In the genomic region with DNA sequence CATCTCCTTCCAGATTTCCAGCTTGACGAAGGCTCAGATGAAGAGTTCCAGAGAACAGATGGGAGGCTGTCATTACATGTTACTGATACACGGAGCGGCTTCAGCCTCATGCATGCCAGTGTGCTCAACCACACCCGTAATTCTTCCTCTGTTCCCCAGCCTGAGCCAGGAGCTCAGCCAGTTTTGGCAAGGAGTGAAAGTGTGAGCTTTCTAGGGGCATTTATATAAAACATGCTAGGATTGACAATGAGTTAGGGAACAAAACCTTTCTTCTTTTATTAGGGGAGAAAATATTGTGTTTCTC, we compare ENCODE assay signal across 1 cellular context.
TF ChIP-seq lines count a peak whose summit lies in the region.

No MANE protein-coding gene starts in this region.

TF ChIP-seq in GM23338, 12 proteins besides CTCF, POLR2A, EP300 and RAD21 (continued from another document):
- TF ChIP-seq REST (IDR thresholded peaks at IDR 0.05; ENCODE audit: unreplicated experiment) (no peak), NANOG (IDR thresholded peaks at IDR 0.05; ENCODE audit: borderline replicate concordance) (no peak), EZH2 (IDR thresholded peaks at IDR 0.05; ENCODE audit: low read depth, unreplicated experiment) (no peak), EZH2phosphoT487 (IDR thresholded peaks at IDR 0.05; ENCODE audit: unreplicated experiment) (no peak), ETS1 (IDR thresholded peaks at IDR 0.05) (no peak), CREB1 (CRISPR knock-in tag; IDR thresholded peaks at IDR 0.05; ENCODE audit: low read depth) (no peak), POLR2AphosphoS5 (IDR thresholded peaks at IDR 0.05; ENCODE audit: low read depth) (no peak)
- TF ChIP-seq, protein P1, sequence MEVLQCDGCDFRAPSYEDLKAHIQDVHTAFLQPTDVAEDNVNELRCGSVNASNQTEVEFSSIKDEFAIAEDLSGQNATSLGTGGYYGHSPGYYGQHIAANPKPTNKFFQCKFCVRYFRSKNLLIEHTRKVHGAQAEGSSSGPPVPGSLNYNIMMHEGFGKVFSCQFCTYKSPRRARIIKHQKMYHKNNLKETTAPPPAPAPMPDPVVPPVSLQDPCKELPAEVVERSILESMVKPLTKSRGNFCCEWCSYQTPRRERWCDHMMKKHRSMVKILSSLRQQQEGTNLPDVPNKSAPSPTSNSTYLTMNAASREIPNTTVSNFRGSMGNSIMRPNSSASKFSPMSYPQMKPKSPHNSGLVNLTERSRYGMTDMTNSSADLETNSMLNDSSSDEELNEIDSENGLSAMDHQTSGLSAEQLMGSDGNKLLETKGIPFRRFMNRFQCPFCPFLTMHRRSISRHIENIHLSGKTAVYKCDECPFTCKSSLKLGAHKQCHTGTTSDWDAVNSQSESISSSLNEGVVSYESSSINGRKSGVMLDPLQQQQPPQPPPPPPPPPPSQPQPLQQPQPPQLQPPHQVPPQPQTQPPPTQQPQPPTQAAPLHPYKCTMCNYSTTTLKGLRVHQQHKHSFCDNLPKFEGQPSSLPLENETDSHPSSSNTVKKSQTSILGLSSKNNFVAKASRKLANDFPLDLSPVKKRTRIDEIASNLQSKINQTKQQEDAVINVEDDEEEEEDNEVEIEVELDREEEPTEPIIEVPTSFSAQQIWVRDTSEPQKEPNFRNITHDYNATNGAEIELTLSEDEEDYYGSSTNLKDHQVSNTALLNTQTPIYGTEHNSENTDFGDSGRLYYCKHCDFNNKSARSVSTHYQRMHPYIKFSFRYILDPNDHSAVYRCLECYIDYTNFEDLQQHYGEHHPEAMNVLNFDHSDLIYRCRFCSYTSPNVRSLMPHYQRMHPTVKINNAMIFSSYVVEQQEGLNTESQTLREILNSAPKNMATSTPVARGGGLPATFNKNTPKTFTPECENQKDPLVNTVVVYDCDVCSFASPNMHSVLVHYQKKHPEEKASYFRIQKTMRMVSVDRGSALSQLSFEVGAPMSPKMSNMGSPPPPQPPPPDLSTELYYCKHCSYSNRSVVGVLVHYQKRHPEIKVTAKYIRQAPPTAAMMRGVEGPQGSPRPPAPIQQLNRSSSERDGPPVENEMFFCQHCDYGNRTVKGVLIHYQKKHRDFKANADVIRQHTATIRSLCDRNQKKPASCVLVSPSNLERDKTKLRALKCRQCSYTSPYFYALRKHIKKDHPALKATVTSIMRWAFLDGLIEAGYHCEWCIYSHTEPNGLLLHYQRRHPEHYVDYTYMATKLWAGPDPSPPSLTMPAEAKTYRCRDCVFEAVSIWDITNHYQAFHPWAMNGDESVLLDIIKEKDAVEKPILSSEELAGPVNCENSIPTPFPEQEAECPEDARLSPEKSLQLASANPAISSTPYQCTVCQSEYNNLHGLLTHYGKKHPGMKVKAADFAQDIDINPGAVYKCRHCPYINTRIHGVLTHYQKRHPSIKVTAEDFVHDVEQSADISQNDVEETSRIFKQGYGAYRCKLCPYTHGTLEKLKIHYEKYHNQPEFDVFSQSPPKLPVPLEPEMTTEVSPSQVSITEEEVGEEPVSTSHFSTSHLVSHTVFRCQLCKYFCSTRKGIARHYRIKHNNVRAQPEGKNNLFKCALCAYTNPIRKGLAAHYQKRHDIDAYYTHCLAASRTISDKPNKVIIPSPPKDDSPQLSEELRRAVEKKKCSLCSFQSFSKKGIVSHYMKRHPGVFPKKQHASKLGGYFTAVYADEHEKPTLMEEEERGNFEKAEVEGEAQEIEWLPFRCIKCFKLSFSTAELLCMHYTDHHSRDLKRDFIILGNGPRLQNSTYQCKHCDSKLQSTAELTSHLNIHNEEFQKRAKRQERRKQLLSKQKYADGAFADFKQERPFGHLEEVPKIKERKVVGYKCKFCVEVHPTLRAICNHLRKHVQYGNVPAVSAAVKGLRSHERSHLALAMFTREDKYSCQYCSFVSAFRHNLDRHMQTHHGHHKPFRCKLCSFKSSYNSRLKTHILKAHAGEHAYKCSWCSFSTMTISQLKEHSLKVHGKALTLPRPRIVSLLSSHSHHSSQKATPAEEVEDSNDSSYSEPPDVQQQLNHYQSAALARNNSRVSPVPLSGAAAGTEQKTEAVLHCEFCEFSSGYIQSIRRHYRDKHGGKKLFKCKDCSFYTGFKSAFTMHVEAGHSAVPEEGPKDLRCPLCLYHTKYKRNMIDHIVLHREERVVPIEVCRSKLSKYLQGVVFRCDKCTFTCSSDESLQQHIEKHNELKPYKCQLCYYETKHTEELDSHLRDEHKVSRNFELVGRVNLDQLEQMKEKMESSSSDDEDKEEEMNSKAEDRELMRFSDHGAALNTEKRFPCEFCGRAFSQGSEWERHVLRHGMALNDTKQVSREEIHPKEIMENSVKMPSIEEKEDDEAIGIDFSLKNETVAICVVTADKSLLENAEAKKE (CRISPR knock-in tag; IDR thresholded peaks at IDR 0.05) = no peak
